ENCODE assay signal across 2 cellular contexts in the genomic region with DNA sequence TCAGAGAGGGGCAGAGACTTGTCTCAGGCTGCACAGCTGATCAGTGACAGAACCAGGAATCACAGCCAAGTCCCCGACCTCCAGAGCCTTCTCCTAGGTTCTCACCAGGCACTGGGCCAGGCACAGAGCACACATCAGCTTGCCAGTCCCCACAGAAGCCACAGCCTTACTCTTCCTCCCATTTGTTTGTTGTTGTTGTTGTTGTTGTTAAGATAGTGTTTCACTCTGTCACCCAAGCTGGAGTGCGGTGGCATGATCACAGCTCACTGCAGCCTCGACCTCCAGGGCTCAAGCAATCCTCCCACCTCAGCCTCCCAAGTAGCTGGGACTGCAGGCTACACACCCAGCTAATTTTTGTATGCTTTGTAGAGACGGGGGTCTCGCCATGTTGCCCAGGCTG.
TF ChIP-seq lines count a peak whose summit lies in the region.

No MANE protein-coding gene starts in this region.

TF ChIP-seq in GM12891, 5 proteins besides CTCF, POLR2A, EP300 and RAD21:
- TF ChIP-seq PAX5 (IDR thresholded peaks at IDR 0.05; ENCODE audit: insufficient read depth, low read length, severe bottlenecking) (no peak), POLR2AphosphoS5 (IDR thresholded peaks at IDR 0.05; ENCODE audit: low read depth, low read length) (no peak), POU2F2 (IDR thresholded peaks at IDR 0.05; ENCODE audit: low read depth, low read length) (no peak), SPI1 (IDR thresholded peaks at IDR 0.05; ENCODE audit: low read depth, low read length) (no peak), TAF1 (IDR thresholded peaks at IDR 0.05; ENCODE audit: low read depth, low read length) (no peak)

TF ChIP-seq in GM12878, 131 proteins besides CTCF, POLR2A, EP300 and RAD21:
- no peak for TF ChIP-seq EZH2 (IDR thresholded peaks at IDR 0.05; ENCODE audit: borderline replicate concordance, control insufficient read depth, low read depth, low read length)
- TF ChIP-seq ZBED1 (IDR thresholded peaks at IDR 0.05; ENCODE audit: borderline replicate concordance): no peak
- TF ChIP-seq, protein P1, sequence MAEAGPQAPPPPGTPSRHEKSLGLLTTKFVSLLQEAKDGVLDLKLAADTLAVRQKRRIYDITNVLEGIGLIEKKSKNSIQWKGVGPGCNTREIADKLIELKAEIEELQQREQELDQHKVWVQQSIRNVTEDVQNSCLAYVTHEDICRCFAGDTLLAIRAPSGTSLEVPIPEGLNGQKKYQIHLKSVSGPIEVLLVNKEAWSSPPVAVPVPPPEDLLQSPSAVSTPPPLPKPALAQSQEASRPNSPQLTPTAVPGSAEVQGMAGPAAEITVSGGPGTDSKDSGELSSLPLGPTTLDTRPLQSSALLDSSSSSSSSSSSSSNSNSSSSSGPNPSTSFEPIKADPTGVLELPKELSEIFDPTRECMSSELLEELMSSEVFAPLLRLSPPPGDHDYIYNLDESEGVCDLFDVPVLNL (IDR thresholded peaks at IDR 0.05; ENCODE audit: low read depth, low read length): no peak
- no peak for TF ChIP-seq SREBF1 (IDR thresholded peaks at IDR 0.05; ENCODE audit: low read length)
- no peak for TF ChIP-seq USF1 (IDR thresholded peaks at IDR 0.05; ENCODE audit: borderline replicate concordance, extremely low read length, insufficient read depth, low read depth, low read length)
- no peak for TF ChIP-seq SIX5 (IDR thresholded peaks at IDR 0.05; ENCODE audit: low read depth, low read length, severe bottlenecking)
- no peak for TF ChIP-seq RB1 (IDR thresholded peaks at IDR 0.05; ENCODE audit: borderline replicate concordance)
- TF ChIP-seq, protein P2, sequence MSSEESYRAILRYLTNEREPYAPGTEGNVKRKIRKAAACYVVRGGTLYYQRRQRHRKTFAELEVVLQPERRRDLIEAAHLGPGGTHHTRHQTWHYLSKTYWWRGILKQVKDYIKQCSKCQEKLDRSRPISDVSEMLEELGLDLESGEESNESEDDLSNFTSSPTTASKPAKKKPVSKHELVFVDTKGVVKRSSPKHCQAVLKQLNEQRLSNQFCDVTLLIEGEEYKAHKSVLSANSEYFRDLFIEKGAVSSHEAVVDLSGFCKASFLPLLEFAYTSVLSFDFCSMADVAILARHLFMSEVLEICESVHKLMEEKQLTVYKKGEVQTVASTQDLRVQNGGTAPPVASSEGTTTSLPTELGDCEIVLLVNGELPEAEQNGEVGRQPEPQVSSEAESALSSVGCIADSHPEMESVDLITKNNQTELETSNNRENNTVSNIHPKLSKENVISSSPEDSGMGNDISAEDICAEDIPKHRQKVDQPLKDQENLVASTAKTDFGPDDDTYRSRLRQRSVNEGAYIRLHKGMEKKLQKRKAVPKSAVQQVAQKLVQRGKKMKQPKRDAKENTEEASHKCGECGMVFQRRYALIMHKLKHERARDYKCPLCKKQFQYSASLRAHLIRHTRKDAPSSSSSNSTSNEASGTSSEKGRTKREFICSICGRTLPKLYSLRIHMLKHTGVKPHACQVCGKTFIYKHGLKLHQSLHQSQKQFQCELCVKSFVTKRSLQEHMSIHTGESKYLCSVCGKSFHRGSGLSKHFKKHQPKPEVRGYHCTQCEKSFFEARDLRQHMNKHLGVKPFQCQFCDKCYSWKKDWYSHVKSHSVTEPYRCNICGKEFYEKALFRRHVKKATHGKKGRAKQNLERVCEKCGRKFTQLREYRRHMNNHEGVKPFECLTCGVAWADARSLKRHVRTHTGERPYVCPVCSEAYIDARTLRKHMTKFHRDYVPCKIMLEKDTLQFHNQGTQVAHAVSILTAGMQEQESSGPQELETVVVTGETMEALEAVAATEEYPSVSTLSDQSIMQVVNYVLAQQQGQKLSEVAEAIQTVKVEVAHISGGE (CRISPR knock-in tag; IDR thresholded peaks at IDR 0.05): no peak
- TF ChIP-seq SUPT20H (IDR thresholded peaks at IDR 0.05; ENCODE audit: borderline replicate concordance, control insufficient read depth, low read depth, low read length): no peak
- no peak for TF ChIP-seq TCF12 (IDR thresholded peaks at IDR 0.05; ENCODE audit: low read depth, low read length)
- TF ChIP-seq, protein P3, sequence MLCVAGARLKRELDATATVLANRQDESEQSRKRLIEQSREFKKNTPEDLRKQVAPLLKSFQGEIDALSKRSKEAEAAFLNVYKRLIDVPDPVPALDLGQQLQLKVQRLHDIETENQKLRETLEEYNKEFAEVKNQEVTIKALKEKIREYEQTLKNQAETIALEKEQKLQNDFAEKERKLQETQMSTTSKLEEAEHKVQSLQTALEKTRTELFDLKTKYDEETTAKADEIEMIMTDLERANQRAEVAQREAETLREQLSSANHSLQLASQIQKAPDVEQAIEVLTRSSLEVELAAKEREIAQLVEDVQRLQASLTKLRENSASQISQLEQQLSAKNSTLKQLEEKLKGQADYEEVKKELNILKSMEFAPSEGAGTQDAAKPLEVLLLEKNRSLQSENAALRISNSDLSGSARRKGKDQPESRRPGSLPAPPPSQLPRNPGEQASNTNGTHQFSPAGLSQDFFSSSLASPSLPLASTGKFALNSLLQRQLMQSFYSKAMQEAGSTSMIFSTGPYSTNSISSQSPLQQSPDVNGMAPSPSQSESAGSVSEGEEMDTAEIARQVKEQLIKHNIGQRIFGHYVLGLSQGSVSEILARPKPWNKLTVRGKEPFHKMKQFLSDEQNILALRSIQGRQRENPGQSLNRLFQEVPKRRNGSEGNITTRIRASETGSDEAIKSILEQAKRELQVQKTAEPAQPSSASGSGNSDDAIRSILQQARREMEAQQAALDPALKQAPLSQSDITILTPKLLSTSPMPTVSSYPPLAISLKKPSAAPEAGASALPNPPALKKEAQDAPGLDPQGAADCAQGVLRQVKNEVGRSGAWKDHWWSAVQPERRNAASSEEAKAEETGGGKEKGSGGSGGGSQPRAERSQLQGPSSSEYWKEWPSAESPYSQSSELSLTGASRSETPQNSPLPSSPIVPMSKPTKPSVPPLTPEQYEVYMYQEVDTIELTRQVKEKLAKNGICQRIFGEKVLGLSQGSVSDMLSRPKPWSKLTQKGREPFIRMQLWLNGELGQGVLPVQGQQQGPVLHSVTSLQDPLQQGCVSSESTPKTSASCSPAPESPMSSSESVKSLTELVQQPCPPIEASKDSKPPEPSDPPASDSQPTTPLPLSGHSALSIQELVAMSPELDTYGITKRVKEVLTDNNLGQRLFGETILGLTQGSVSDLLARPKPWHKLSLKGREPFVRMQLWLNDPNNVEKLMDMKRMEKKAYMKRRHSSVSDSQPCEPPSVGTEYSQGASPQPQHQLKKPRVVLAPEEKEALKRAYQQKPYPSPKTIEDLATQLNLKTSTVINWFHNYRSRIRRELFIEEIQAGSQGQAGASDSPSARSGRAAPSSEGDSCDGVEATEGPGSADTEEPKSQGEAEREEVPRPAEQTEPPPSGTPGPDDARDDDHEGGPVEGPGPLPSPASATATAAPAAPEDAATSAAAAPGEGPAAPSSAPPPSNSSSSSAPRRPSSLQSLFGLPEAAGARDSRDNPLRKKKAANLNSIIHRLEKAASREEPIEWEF (IDR thresholded peaks at IDR 0.05; ENCODE audit: insufficient replicate concordance, low read depth, low read length): no peak
- no peak for TF ChIP-seq E4F1 (IDR thresholded peaks at IDR 0.05; ENCODE audit: borderline replicate concordance, partially characterized antibody)
- no peak for TF ChIP-seq PRDM15 (CRISPR knock-in tag; IDR thresholded peaks at IDR 0.05)
- TF ChIP-seq, protein P4, sequence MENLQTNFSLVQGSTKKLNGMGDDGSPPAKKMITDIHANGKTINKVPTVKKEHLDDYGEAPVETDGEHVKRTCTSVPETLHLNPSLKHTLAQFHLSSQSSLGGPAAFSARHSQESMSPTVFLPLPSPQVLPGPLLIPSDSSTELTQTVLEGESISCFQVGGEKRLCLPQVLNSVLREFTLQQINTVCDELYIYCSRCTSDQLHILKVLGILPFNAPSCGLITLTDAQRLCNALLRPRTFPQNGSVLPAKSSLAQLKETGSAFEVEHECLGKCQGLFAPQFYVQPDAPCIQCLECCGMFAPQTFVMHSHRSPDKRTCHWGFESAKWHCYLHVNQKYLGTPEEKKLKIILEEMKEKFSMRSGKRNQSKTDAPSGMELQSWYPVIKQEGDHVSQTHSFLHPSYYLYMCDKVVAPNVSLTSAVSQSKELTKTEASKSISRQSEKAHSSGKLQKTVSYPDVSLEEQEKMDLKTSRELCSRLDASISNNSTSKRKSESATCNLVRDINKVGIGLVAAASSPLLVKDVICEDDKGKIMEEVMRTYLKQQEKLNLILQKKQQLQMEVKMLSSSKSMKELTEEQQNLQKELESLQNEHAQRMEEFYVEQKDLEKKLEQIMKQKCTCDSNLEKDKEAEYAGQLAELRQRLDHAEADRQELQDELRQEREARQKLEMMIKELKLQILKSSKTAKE (IDR thresholded peaks at IDR 0.05; ENCODE audit: low read depth, poor library complexity, severe bottlenecking): no peak
